10 cellular contexts compared by ENCODE assay signal in genomic region chr19:14138576-14139265, GRCh38. TPM values are rescaled to one million over a fixed set of nuclear protein-coding genes. Genes with fewer than 3 reads are reported as not detected.
DNase-seq lines count a peak whose midpoint lies in the region; TF ChIP-seq lines count a peak whose summit lies in the region.
"Had no signal": no experiment of that assay in that cellular context is flagged by ENCODE, and none has a peak within 500 bp of the region (broad histone marks: within the 10 kb centered on the region; RNA-seq: fewer than 3 reads in every experiment).

No MANE protein-coding gene starts in this region.

- no peaks in the 10 kb centered on the region for H3K36me3 ChIP-seq in esophagus muscularis mucosa
- no peaks in the 10 kb centered on the region for H3K36me3 ChIP-seq in parathyroid adenoma (ENCODE audit: control insufficient read depth, insufficient read depth, low read length)
- H3K36me3 ChIP-seq in tibial nerve: peaks cover 0 to 4% (median 0%) of the 10 kb centered on the region in 3 donors

- no peaks in the 10 kb centered on the region for H3K9me3 ChIP-seq in esophagus muscularis mucosa
- H3K9me3 ChIP-seq in parathyroid adenoma (ENCODE audit: control insufficient read depth, low read length): no peaks in the 10 kb centered on the region
- no peaks in the 10 kb centered on the region for H3K9me3 ChIP-seq in tibial nerve

- H3K9ac ChIP-seq in parathyroid adenoma: no peak overlapping the region

- POLR2A ChIA-PET in RWPE1 (lab: Yijun Ruan, JAX; ENCODE audit: low non-redundant PET): no interaction called here

- H2AFZ ChIP-seq in parathyroid adenoma: peak overlapping the region; percentile 38

- intact Hi-C loops in esophagus muscularis mucosa (cut with DNase I): loop anchor here (5.0 kb wide), 1 partner anchor 66 kb away; the partner anchor contains the start of gene MISP3

- TF ChIP-seq EP300 in esophagus muscularis mucosa (IDR thresholded peaks at IDR 0.05) (no peak), tibial nerve (IDR thresholded peaks at IDR 0.05) (no peak)

- no peaks in the 10 kb centered on the region for H3K79me2 ChIP-seq in parathyroid adenoma

- H3K27me3 ChIP-seq in esophagus muscularis mucosa (no peaks in the 10 kb centered on the region), parathyroid adenoma (ENCODE audit: control insufficient read depth, insufficient read depth, low read length) (no peaks in the 10 kb centered on the region), tibial nerve (no peaks in the 10 kb centered on the region)

- WGBS in esophagus muscularis mucosa: 69% methylated on average over 9 of the region's 9 CpGs
- whole genome bisulfite sequencing in tibial nerve, 2 donors: 67 to 72% methylated on average over 9 of the region's 9 CpGs

- H3K4me1 ChIP-seq in esophagus muscularis mucosa (peaks cover 26 to 35% (median 33%) of the 10 kb centered on the region in 4 donors), parathyroid adenoma (no peaks in the 10 kb centered on the region), tibial nerve (peaks cover 0 to 36% (median 19%) of the 10 kb centered on the region in 4 donors)

- in situ Hi-C loops in ACHN (cut with HindIII; ENCODE audit: low pct_ligation_motif_present, low pct_unique_long_range_greater_than_20kb, low sequenced_read_pairs): no loop called here

- H3K4me2 ChIP-seq in parathyroid adenoma (ENCODE audit: low read length): no peak overlapping the region

- peak overlapping the region; percentile 96 for H3K27ac ChIP-seq in RWPE1
- peak overlapping the region; percentile 88 to 98 (median 94) for H3K27ac ChIP-seq in esophagus muscularis mucosa (replicated peaks in 1 of 4)
- H3K27ac ChIP-seq in parathyroid adenoma: peak overlapping the region; percentile 6
- H3K27ac ChIP-seq in tibial nerve: peak overlapping the region in 2 of 4 donors; percentile 34 to 94

- DNase-seq in DMS79 (lab: John Stamatoyannopoulos, UW): peak; percentile 42
- DNase-seq in RWPE1 (ENCODE audit: low spot score): no peak
- no peak for DNase-seq in esophagus muscularis mucosa (ENCODE audit: extremely low spot score)
- DNase-seq in stimulated activated CD4-positive, alpha-beta T cell treated with anti-CD3 and anti-CD28 coated beads, Interleukin-12 subunit alpha, Interleukin-12 subunit beta, amount 100 ng/mL, for 4 hours: no peak
- DNase-seq in NCI-H1105 (lab: John Stamatoyannopoulos, UW): no peak
- no peak for DNase-seq in tibial nerve (ENCODE audit: low spot score in 2 of 2)
- no peak for DNase-seq in ACHN
- DNase-seq: kidney, NCI-H446 had no signal

- H3K4me3 ChIP-seq in esophagus muscularis mucosa (no peak overlapping the region), parathyroid adenoma (ENCODE audit: low read depth, low read length) (no peak overlapping the region), tibial nerve (no peak overlapping the region)

- TF ChIP-seq POLR2A in esophagus muscularis mucosa (IDR thresholded peaks at IDR 0.05; ENCODE audit: low read depth): no peak
- no peak for TF ChIP-seq POLR2A in tibial nerve (IDR thresholded peaks at IDR 0.05)

- CTCF ChIA-PET in RWPE1 (lab: Yijun Ruan, JAX): interaction anchor here (1.6 kb wide), 1 partner anchor 210 kb away, joined by 7 read pairs; no protein-coding TSS in a partner anchor

- no peak for TF ChIP-seq CTCF in RWPE1 (conservative IDR thresholded peaks at IDR 0.05; ENCODE audit: low read depth)
- no peak for TF ChIP-seq CTCF in esophagus muscularis mucosa (IDR thresholded peaks at IDR 0.05)
- TF ChIP-seq CTCF in parathyroid adenoma (IDR thresholded peaks at IDR 0.05): no peak
- no peak for TF ChIP-seq CTCF in tibial nerve (IDR thresholded peaks at IDR 0.05)

RNA-seq across cellular contexts. Expression of gene ASF1B, which starts 2.3 kb away (rescaled TPM):
- total RNA-seq in esophagus muscularis mucosa (1 to 10 TPM in 1 of 4 donors, under 1 TPM in 2, not detected in 1; 0.63 to 1.3 (median 0.65) TPM), tibial nerve (1 to 10 TPM in 1 of 4 donors, under 1 TPM in 1, not detected in 2; 0.90 to 2.3 TPM)

RNA-seq across cellular contexts. Expression of gene PRKACA, which starts 21.2 kb away (rescaled TPM):
- total RNA-seq in esophagus muscularis mucosa (100 to 1,000 TPM in 2 of 4 donors, 10 to 100 TPM in 2; 76.0 to 125 (median 93.3) TPM), tibial nerve (10 to 100 TPM; 26.9 to 59.4 (median 41.3) TPM)

RNA-seq across cellular contexts. Expression of gene SAMD1, which starts 48.2 kb away (rescaled TPM):
- total RNA-seq in esophagus muscularis mucosa (10 to 100 TPM; 24.1 to 75.6 (median 48.8) TPM), tibial nerve (10 to 100 TPM in 3 of 4 donors, 1 to 10 TPM in 1; 5.9 to 31.4 (median 19.0) TPM)

RNA-seq across cellular contexts. Expression of gene C19orf67, which starts 53.1 kb away (rescaled TPM):
- not detected for total RNA-seq in esophagus muscularis mucosa
- total RNA-seq in tibial nerve: not detected
- total RNA-seq: kidney had no signal
